In the genomic region with DNA sequence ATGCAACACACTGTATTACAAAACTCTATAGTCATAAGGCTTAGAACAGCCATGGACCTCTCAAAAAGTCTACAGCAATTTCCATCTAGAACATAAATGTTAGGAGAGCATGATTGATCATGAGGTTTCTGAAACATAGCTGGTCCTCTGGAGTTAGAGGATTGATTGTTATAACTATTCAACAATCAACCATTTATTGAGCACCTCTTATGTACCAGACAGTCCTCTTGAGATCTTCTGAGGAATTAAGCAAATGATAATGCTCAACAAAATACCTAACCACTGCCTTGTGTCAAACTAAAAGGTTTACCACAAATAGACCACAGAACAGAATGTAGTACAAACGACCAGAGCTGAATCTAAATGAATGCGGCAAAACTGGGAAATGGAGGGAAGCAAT, we compare ENCODE assay signal across 32 cellular contexts. TPM values are rescaled to one million over a fixed set of nuclear protein-coding genes. Genes with fewer than 3 reads are reported as not detected.
DNase-seq lines count a peak whose midpoint lies in the region; ATAC-seq and TF ChIP-seq lines count a peak whose summit lies in the region.
"Had no signal": no experiment of that assay in that cellular context is flagged by ENCODE, and none has a peak within 500 bp of the region (broad histone marks: within the 10 kb centered on the region; RNA-seq: fewer than 3 reads in every experiment).

No MANE protein-coding gene starts in this region.

- CTCF ChIA-PET in HEK293 (lab: Yijun Ruan, JAX): interaction anchor here (0.6 to 2.1 kb wide), 2 partner anchors 135 to 444 kb away, joined by 3 to 7 read pairs; no protein-coding TSS in a partner anchor
- CTCF ChIA-PET in SK-N-SH (lab: Yijun Ruan, JAX): interaction anchor here (1.3 kb wide), 1 partner anchor 69 kb away, joined by 3 read pairs; no protein-coding TSS in a partner anchor

- H4K20me1 ChIP-seq in GM23338 (replicated peaks; ENCODE audit: insufficient read depth): peaks cover 3% of the 10 kb centered on the region; the same call in 1 of the 2 replicates
- no peaks in the 10 kb centered on the region for H4K20me1 ChIP-seq in SK-N-SH (ENCODE audit: insufficient read depth)

- H3K9me2 ChIP-seq in GM23338 (ENCODE audit: insufficient read depth) (no peaks in the 10 kb centered on the region), SK-N-SH (no peaks in the 10 kb centered on the region)

- POLR2A ChIA-PET in HEK293 (lab: Yijun Ruan, JAX): no interaction called here
- POLR2A ChIA-PET in SK-N-SH (lab: Yijun Ruan, JAX): no interaction called here

- 83% methylated on average over 2 of the region's 2 CpGs for WGBS in SK-N-SH (ENCODE audit: low lambda C conversion rate)

- H3F3A ChIP-seq in GM23338 (replicated peaks; ENCODE audit: low read depth) (peaks cover 10% of the 10 kb centered on the region; the same call in 1 of the 2 replicates), SK-N-SH (replicated peaks; ENCODE audit: insufficient read depth) (peaks cover 5% of the 10 kb centered on the region)

- H3K36me3 Mint-ChIP-seq in activated T-cell treated with anti-CD3 and anti-CD28 coated beads, Interleukin-2, amount 50 U/mL, for 72 hours (ENCODE audit: insufficient read depth in 2 of 2): peaks cover 1 to 4% of the 10 kb centered on the region in 2 donors
- H3K36me3 Mint-ChIP-seq in activated T-cell treated with anti-CD3 and anti-CD28 coated beads, Interleukin-2, amount 50 U/mL, for 4 hours (ENCODE audit: insufficient read depth): no peaks in the 10 kb centered on the region
- H3K36me3 Mint-ChIP-seq in GM23338 (ENCODE audit: low read depth): no peaks in the 10 kb centered on the region; the same call in 2 of the 3 replicates
- H3K36me3 Mint-ChIP-seq: CD4-positive, CD25-positive, alpha-beta regulatory T cell had no signal

- no peak for TF ChIP-seq EP300 in SK-N-SH (IDR thresholded peaks at IDR 0.05; ENCODE audit: borderline replicate concordance in 1 of 2, low read depth in 1 of 2, low read length in 1 of 2)

- TF ChIP-seq RAD21 in SK-N-SH (IDR thresholded peaks at IDR 0.05; ENCODE audit: low read length): no peak

- TF ChIP-seq CTCF in GM23338 (conservative IDR thresholded peaks at IDR 0.05; ENCODE audit: low read depth in 2 of 2): no peak
- TF ChIP-seq CTCF in HEK293 (tag by site-specific recombination; IDR thresholded peaks at IDR 0.05): no peak
- TF ChIP-seq CTCF in SK-N-SH (IDR thresholded peaks at IDR 0.05): no peak

- H3K4me3 ChIP-seq in GM23338: no peak overlapping the region
- no peak overlapping the region for H3K4me3 ChIP-seq in HEK293 (ENCODE audit: low read depth, low read length)
- no peak overlapping the region for H3K4me3 ChIP-seq in SK-N-SH (ENCODE audit: low read depth in 2 of 2, low read length in 1 of 2)
- H3K4me3 ChIP-seq: A549; BLaER1; BLaER1 treated with 17β-estradiol and CSF1 and Interleukin-3, amounts not matched to agents 10 nM and 100 nM had no signal

- H3K27me3 Mint-ChIP-seq in activated T-cell treated with anti-CD3 and anti-CD28 coated beads, Interleukin-2, amount 50 U/mL, for 72 hours (ENCODE audit: low read depth): peaks cover 29% of the 10 kb centered on the region
- no peaks in the 10 kb centered on the region for H3K27me3 Mint-ChIP-seq in activated T-cell treated with anti-CD3 and anti-CD28 coated beads, Interleukin-2, amount 50 U/mL, for 4 hours (ENCODE audit: low read depth)
- H3K27me3 Mint-ChIP-seq in GM23338 (ENCODE audit: insufficient read depth, low read depth, poor library complexity): no peaks in the 10 kb centered on the region
- H3K27me3 Mint-ChIP-seq: CD4-positive, alpha-beta T cell had no signal

- H3K79me2 ChIP-seq in GM23338 (replicated peaks; ENCODE audit: insufficient read depth) (peaks cover 9% of the 10 kb centered on the region), SK-N-SH (ENCODE audit: insufficient read depth) (peaks cover 7% of the 10 kb centered on the region; the same call in 1 of the 2 replicates)

- no peak for ATAC-seq in activated T-cell treated with anti-CD3 and anti-CD28 coated beads, Interleukin-2, amount 50 U/mL, for 72 hours (replicated peaks in 1 of 2)
- ATAC-seq in activated T-cell treated with anti-CD3 and anti-CD28 coated beads, Interleukin-2, amount 50 U/mL, for 4 hours: no peak
- ATAC-seq in GM23338: no peak
- no peak for ATAC-seq in GM19324 (IDR thresholded peaks at IDR 0.05; ENCODE audit: low FRiP score, unreplicated experiment)
- ATAC-seq: A549; CD8-positive, alpha-beta T cell had no signal

- no peak overlapping the region for H3K4me3 Mint-ChIP-seq in activated T-cell treated with anti-CD3 and anti-CD28 coated beads, Interleukin-2, amount 50 U/mL, for 72 hours
- H3K4me3 Mint-ChIP-seq in activated T-cell treated with anti-CD3 and anti-CD28 coated beads, Interleukin-2, amount 50 U/mL, for 4 hours: no peak overlapping the region
- H3K4me3 Mint-ChIP-seq in GM23338: no peak overlapping the region
- H3K4me3 Mint-ChIP-seq: B cell; CD4-positive, alpha-beta memory T cell; CD8-positive, alpha-beta memory T cell; CD8-positive, alpha-beta T cell had no signal

- H3K27me3 ChIP-seq in GM23338 (ENCODE audit: insufficient read depth): no peaks in the 10 kb centered on the region
- H3K27me3 ChIP-seq in SK-N-SH (ENCODE audit: insufficient read depth): no peaks in the 10 kb centered on the region
- H3K27me3 ChIP-seq: BE2C; BLaER1; BLaER1 treated with 17β-estradiol and CSF1 and Interleukin-3, amounts not matched to agents 10 nM and 100 nM had no signal

- H3K9me3 Mint-ChIP-seq in activated T-cell treated with anti-CD3 and anti-CD28 coated beads, Interleukin-2, amount 50 U/mL, for 72 hours: no peaks in the 10 kb centered on the region
- no peaks in the 10 kb centered on the region for H3K9me3 Mint-ChIP-seq in activated T-cell treated with anti-CD3 and anti-CD28 coated beads, Interleukin-2, amount 50 U/mL, for 4 hours
- no peaks in the 10 kb centered on the region for H3K9me3 Mint-ChIP-seq in GM23338
- H3K9me3 Mint-ChIP-seq: CD4-positive, alpha-beta memory T cell; CD4-positive, alpha-beta T cell; CD8-positive, alpha-beta memory T cell; CD8-positive, alpha-beta T cell had no signal

- H3K36me3 ChIP-seq in GM23338 (ENCODE audit: insufficient read depth): no peaks in the 10 kb centered on the region
- no peaks in the 10 kb centered on the region for H3K36me3 ChIP-seq in HEK293 (ENCODE audit: control insufficient read depth in 2 of 2, insufficient read depth in 1 of 2, low read length in 2 of 2)
- H3K36me3 ChIP-seq in SK-N-SH (replicated peaks in 1 of 2; ENCODE audit: control insufficient read depth in 1 of 2, insufficient read depth in 2 of 2, low read length in 1 of 2): no peaks in the 10 kb centered on the region
- H3K36me3 ChIP-seq: BE2C; BLaER1; BLaER1 treated with 17β-estradiol and CSF1 and Interleukin-3, amounts not matched to agents 10 nM and 100 nM had no signal

- H3K27ac ChIP-seq in GM23338 (ENCODE audit: low read depth) (no peak overlapping the region), HEK293 (ENCODE audit: extremely low read depth, low read depth, low read length) (no peak overlapping the region), SK-N-SH (ENCODE audit: low read depth in 2 of 2, low read length in 1 of 2) (no peak overlapping the region)
- H3K27ac ChIP-seq: 22Rv1; BLaER1; BLaER1 treated with 17β-estradiol and CSF1 and Interleukin-3, amounts not matched to agents 10 nM and 100 nM; C4-2B had no signal

- no peak for DNase-seq in activated T-cell treated with anti-CD3 and anti-CD28 coated beads, Interleukin-2, amount 50 U/mL, for 72 hours
- no peak for DNase-seq in activated T-cell treated with anti-CD3 and anti-CD28 coated beads, Interleukin-2, amount 50 U/mL, for 4 hours
- DNase-seq in GM23338 (ENCODE audit: low spot score) (no peak), SK-N-SH (no peak)
- DNase-seq: 8988T; ACHN; AML-193; BE2C; C1 segment of cervical spinal cord; Caco-2; Calu3; CD4-positive, alpha-beta memory T cell; CD4-positive, alpha-beta T cell; CD4-positive, CD25-positive, alpha-beta regulatory T cell; CD8-positive, alpha-beta memory T cell; CD8-positive, alpha-beta T cell; COR-L47; DMS 273 treated with DMSO at 0.1 percent for 48 hours; DMS153; DMS53; DMS79; DMS79 treated with DMSO at 0.1 percent for 48 hours; DND-41; EL had no signal

- H2AFZ ChIP-seq in GM23338 (0 out of 2 replicates have a peak overlapping the region, but pooled peaks have one; percentile 72), SK-N-SH (ENCODE audit: low read depth) (no peak overlapping the region)

- H3K4me1 ChIP-seq in GM23338 (ENCODE audit: insufficient read depth) (peaks cover 24% of the 10 kb centered on the region), HEK293 (ENCODE audit: control insufficient read depth, insufficient read depth, low read length) (no peaks in the 10 kb centered on the region; the same call in 1 of the 2 replicates), SK-N-SH (ENCODE audit: control insufficient read depth in 1 of 2, insufficient read depth in 2 of 2, low read depth in 1 of 2, low read length in 1 of 2) (peaks cover 0 to 4% of the 10 kb centered on the region in 2 experiments; a peak in 1 of 4 replicates)
- H3K4me1 ChIP-seq: BE2C had no signal

- H3K9me3 ChIP-seq in HEK293 (ENCODE audit: control insufficient read depth, insufficient read depth, low read depth, low read length): no peaks in the 10 kb centered on the region
- no peaks in the 10 kb centered on the region for H3K9me3 ChIP-seq in SK-N-SH
- H3K9me3 ChIP-seq: A549; BE2C; BLaER1; BLaER1 treated with 17β-estradiol and CSF1 and Interleukin-3, amounts not matched to agents 10 nM and 100 nM; Caco-2 had no signal

- no peak overlapping the region for H3K4me2 ChIP-seq in GM23338
- H3K4me2 ChIP-seq in SK-N-SH: no peak overlapping the region
- H3K4me2 ChIP-seq: A549, BLaER1 had no signal

- H3K4me1 Mint-ChIP-seq in activated T-cell treated with anti-CD3 and anti-CD28 coated beads, Interleukin-2, amount 50 U/mL, for 72 hours (ENCODE audit: low read depth): peaks cover 25% of the 10 kb centered on the region
- H3K4me1 Mint-ChIP-seq in activated T-cell treated with anti-CD3 and anti-CD28 coated beads, Interleukin-2, amount 50 U/mL, for 4 hours (ENCODE audit: low read depth): peaks cover 24% of the 10 kb centered on the region
- peaks cover 24% of the 10 kb centered on the region for H3K4me1 Mint-ChIP-seq in GM23338

- H3K9ac ChIP-seq in SK-N-SH: no peak overlapping the region
- H3K9ac ChIP-seq: BLaER1; BLaER1 treated with 17β-estradiol and CSF1 and Interleukin-3, amounts not matched to agents 10 nM and 100 nM had no signal

- peak overlapping the region; percentile 6 for H3K27ac Mint-ChIP-seq in activated T-cell treated with anti-CD3 and anti-CD28 coated beads, Interleukin-2, amount 50 U/mL, for 72 hours
- H3K27ac Mint-ChIP-seq in GM23338: no peak overlapping the region
- H3K27ac Mint-ChIP-seq: B cell; CD4-positive, alpha-beta T cell; CD4-positive, CD25-positive, alpha-beta regulatory T cell; CD8-positive, alpha-beta T cell had no signal

TF ChIP-seq in SK-N-SH, 30 proteins besides CTCF, POLR2A, EP300 and RAD21:
- TF ChIP-seq RFX5 (IDR thresholded peaks at IDR 0.05; ENCODE audit: low read length): no peak

RNA-seq across cellular contexts. Expression of a gene that starts 3.4 kb away (rescaled TPM):
- 10 to 100 TPM; 52.3 to 58.2 TPM for total RNA-seq in activated T-cell treated with anti-CD3 and anti-CD28 coated beads, Interleukin-2, amount 50 U/mL, for 72 hours
- total RNA-seq in activated T-cell treated with anti-CD3 and anti-CD28 coated beads, Interleukin-2, amount 50 U/mL, for 4 hours: 10 to 100 TPM; 17.2 to 20.3 (median 17.8) TPM
- 58.0 and 65.0 TPM in 2 replicates for total RNA-seq in GM23338 (2014; rRNA removed; shearing (Covaris generic))
- polyA plus RNA-seq in GM23338 (2016; fragmentation: Nextera tagmentation; extraction: Ambion mirVana) (31.4 and 32.0 TPM in 2 replicates), SK-N-SH (2012; rRNA removed) (3.8 and 4.3 TPM in 2 replicates)
- polyA plus RNA-seq in SK-N-SH (2012; cell fraction: cytosol; rRNA removed): 5.1 and 6.7 TPM in 2 replicates
- 3.8 and 9.4 TPM in 2 replicates for polyA plus RNA-seq in SK-N-SH (2012; cell fraction: nucleus; rRNA removed)
